ENCODE assay signal across 15 cellular contexts in genomic region chr16:84183911-84184310, GRCh38. TPM values are rescaled to one million over a fixed set of nuclear protein-coding genes. Genes with fewer than 3 reads are reported as not detected.
DNase-seq lines count a peak whose midpoint lies in the region; ATAC-seq and TF ChIP-seq lines count a peak whose summit lies in the region.
"Had no signal": no experiment of that assay in that cellular context is flagged by ENCODE, and none has a peak within 500 bp of the region (broad histone marks: within the 10 kb centered on the region; RNA-seq: fewer than 3 reads in every experiment).

No MANE protein-coding gene starts in this region.

- CTCF ChIA-PET in T-cell (lab: Charles Lee) = no interaction called here

- H3K27me3 Mint-ChIP-seq in T-cell = no peaks in the 10 kb centered on the region
- H3K27me3 Mint-ChIP-seq: activated B cell treated with CpG ODN at 0.5 μM for 24 hours, IgD-negative memory B cell had no signal

- peaks cover 25 to 30% (median 28%) of the 10 kb centered on the region in 3 donors for H3K4me1 Mint-ChIP-seq in T-cell

- no peak overlapping the region for H3K4me3 Mint-ChIP-seq in T-cell
- H3K4me3 Mint-ChIP-seq: activated B cell treated with CpG ODN at 0.5 μM for 24 hours had no signal

- H3K4me1 ChIP-seq in RWPE2 (ENCODE audit: insufficient read depth, poor library complexity, severe bottlenecking) = no peaks in the 10 kb centered on the region

- H3K9me3 Mint-ChIP-seq in T-cell = no peaks in the 10 kb centered on the region
- H3K9me3 Mint-ChIP-seq: activated B cell treated with CpG ODN at 0.5 μM for 24 hours, IgD-negative memory B cell, immature natural killer cell had no signal

- H3K36me3 ChIP-seq in RWPE2 (ENCODE audit: low read depth) = peaks cover 37% of the 10 kb centered on the region

- no peak overlapping the region for H3K4me3 ChIP-seq in RWPE2 (ENCODE audit: severe bottlenecking)
- H3K4me3 ChIP-seq in fibroblast of pulmonary artery (replicated peaks; ENCODE audit: low read depth, low read length) = no peak overlapping the region
- H3K4me3 ChIP-seq: SJSA1 had no signal

- POLR2A ChIA-PET in T-cell (lab: Charles Lee) = no interaction called here

- H3K36me3 Mint-ChIP-seq in T-cell = peaks cover 16% of the 10 kb centered on the region

- H3K27ac ChIP-seq in RWPE2 (ENCODE audit: poor library complexity, severe bottlenecking) (no peak overlapping the region), temporal lobe (ENCODE audit: low read depth, low read length) (peak overlapping the region; percentile 11)
- H3K27ac ChIP-seq: SJSA1 had no signal

- no peaks in the 10 kb centered on the region for H3K9me3 ChIP-seq in RWPE2 (ENCODE audit: severe bottlenecking)
- H3K9me3 ChIP-seq: SJSA1 had no signal

- H3K27me3 ChIP-seq in RWPE2 (ENCODE audit: insufficient read depth, poor library complexity, severe bottlenecking) = no peaks in the 10 kb centered on the region
- H3K27me3 ChIP-seq: SJSA1 had no signal

- peak; percentile 31 for TF ChIP-seq CTCF in RWPE2 (IDR thresholded peaks at IDR 0.05; ENCODE audit: poor library complexity, severe bottlenecking)
- TF ChIP-seq CTCF in fibroblast of pulmonary artery (IDR thresholded peaks at IDR 0.05; ENCODE audit: low read length, missing control alignments) = peak; percentile 28

- no peak overlapping the region for H3K27ac Mint-ChIP-seq in T-cell
- H3K27ac Mint-ChIP-seq: activated B cell treated with CpG ODN at 0.5 μM for 24 hours, IgD-negative memory B cell had no signal

- DNase-seq in NCI-H82 (lab: John Stamatoyannopoulos, UW) (peak; percentile 61), NCI-H82 treated with DMSO at 0.1 percent for 48 hours (lab: John Stamatoyannopoulos, UW; ENCODE audit: unreplicated experiment) (no peak), RWPE2 (ENCODE audit: low spot score) (no peak), fibroblast of pulmonary artery (ENCODE audit: low read depth) (no peak), activated gamma-delta T cell treated with Interleukin-2 at 50 U/mL for 16 hours (no peak), NCI-H69 (lab: John Stamatoyannopoulos, UW) (no peak), T-cell (no peak)
- DNase-seq: activated B cell treated with CpG ODN at 0.5 μM for 24 hours, immature natural killer cell, NCI-H187 treated with DMSO at 0.1 percent for 48 hours had no signal

- ATAC-seq in RWPE2 (ENCODE audit: low read depth) = no peak
- ATAC-seq in T-cell (replicated peaks in 1 of 4) = no peak
- ATAC-seq: esophagus mucosa had no signal

RNA-seq across cellular contexts. Expression of gene TAF1C, which starts 2.9 kb away (rescaled TPM):
- total RNA-seq in temporal lobe = 17.5 TPM
- 10 to 100 TPM; 81.9 to 97.6 (median 92.8) TPM for total RNA-seq in T-cell

RNA-seq across cellular contexts. Expression of gene ADAD2, which starts 7.0 kb away (rescaled TPM):
- total RNA-seq in temporal lobe (not detected), T-cell (under 1 TPM in 1 of 5 donors, not detected in 4; 0.25 TPM)
- total RNA-seq: A673, activated B cell treated with CpG ODN at 0.5 μM for 24 hours, SJSA1 had no signal

RNA-seq across cellular contexts. Expression of gene DNAAF1, which starts 38.8 kb away (rescaled TPM):
- total RNA-seq in temporal lobe (0.25 TPM), T-cell (under 1 TPM in 2 of 5 donors, not detected in 3; 0.16 to 0.32 TPM)
- total RNA-seq: A673, activated B cell treated with CpG ODN at 0.5 μM for 24 hours, SJSA1 had no signal

RNA-seq across cellular contexts. Expression of gene HSDL1, which starts 38.9 kb away (rescaled TPM):
- total RNA-seq in temporal lobe = 141 TPM
- 10 to 100 TPM; 11.9 to 23.5 (median 20.4) TPM for total RNA-seq in T-cell

RNA-seq across cellular contexts. Expression of gene KCNG4, which starts 55.9 kb away (rescaled TPM):
- total RNA-seq in temporal lobe (not detected), T-cell (not detected)
- total RNA-seq: A673, activated B cell treated with CpG ODN at 0.5 μM for 24 hours, esophagus mucosa, SJSA1 had no signal
